Comparison of ENCODE assay signal across 30 cellular contexts in the genomic region with DNA sequence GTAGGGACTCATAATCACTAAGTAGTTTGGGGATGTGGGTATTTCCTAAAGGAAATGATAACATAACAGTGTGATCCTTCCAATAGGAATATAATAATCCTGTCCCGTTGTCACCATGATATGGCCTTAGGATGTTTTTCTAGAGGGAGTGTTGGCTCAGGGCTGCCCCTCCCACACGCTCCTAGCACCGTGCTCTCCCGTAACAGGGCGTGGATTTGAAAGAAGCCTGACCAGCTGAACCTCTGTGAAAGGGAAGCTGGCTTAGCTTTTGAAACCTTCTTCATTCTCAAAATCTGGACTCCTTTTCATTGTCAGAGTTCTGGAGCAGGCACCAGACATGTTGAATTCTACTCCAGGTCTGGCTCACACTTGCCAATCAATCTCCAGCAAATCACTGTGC.
DNase-seq lines count a peak whose midpoint lies in the region; ATAC-seq, FAIRE-seq and TF ChIP-seq lines count a peak whose summit lies in the region.
"Had no signal": no experiment of that assay in that cellular context is flagged by ENCODE, and none has a peak within 500 bp of the region (broad histone marks: within the 10 kb centered on the region; RNA-seq: fewer than 3 reads in every experiment).

No MANE protein-coding gene starts in this region.

- no peak overlapping the region for H3K18ac ChIP-seq in neuronal stem cell (ENCODE audit: low read length)

- no peaks in the 10 kb centered on the region for H4K20me1 ChIP-seq in GM23338 (replicated peaks; ENCODE audit: insufficient read depth)
- H4K20me1 ChIP-seq in keratinocyte (ENCODE audit: control insufficient read depth, extremely low read depth, insufficient read depth, low read length), result no peaks in the 10 kb centered on the region

- no peak overlapping the region for H4K8ac ChIP-seq in neuronal stem cell (ENCODE audit: low read depth, low read length)

- H3K9me3 ChIP-seq in keratinocyte (ENCODE audit: control insufficient read depth, low read depth, low read length) (no peaks in the 10 kb centered on the region), small intestine (ENCODE audit: control insufficient read depth, low read depth) (no peaks in the 10 kb centered on the region), neuronal stem cell (replicated peaks in 1 of 2; ENCODE audit: control insufficient read depth in 2 of 2, insufficient read depth in 1 of 2, low read depth in 1 of 2, low read length in 2 of 2) (no peaks in the 10 kb centered on the region)
- H3K9me3 ChIP-seq: neutrophil, psoas muscle, SJCRH30 had no signal

- no peak overlapping the region for H3K4ac ChIP-seq in neuronal stem cell (ENCODE audit: low read length)

- no peak overlapping the region for H2AK5ac ChIP-seq in neuronal stem cell (ENCODE audit: low read depth, low read length)

- dilution Hi-C loops in keratinocyte (cut with MboI; ENCODE audit: extremely low pct_ligation_motif_present, low sequenced_read_pairs), result no loop called here

- H3K4me1 ChIP-seq in GM23338 (ENCODE audit: insufficient read depth) (peaks cover 18% of the 10 kb centered on the region), keratinocyte (ENCODE audit: control insufficient read depth, extremely low read depth, insufficient read depth, low read length) (peaks cover 22% of the 10 kb centered on the region), small intestine (ENCODE audit: control insufficient read depth in 2 of 2, insufficient read depth in 1 of 2, low read depth in 1 of 2, low read length in 1 of 2) (peaks cover 0 to 2% of the 10 kb centered on the region in 2 donors), neuronal stem cell (ENCODE audit: control insufficient read depth in 2 of 2, insufficient read depth in 1 of 2, low read depth in 1 of 2, low read length in 2 of 2) (no peaks in the 10 kb centered on the region)

- H3K9ac ChIP-seq in keratinocyte (ENCODE audit: control insufficient read depth, extremely low read depth, insufficient read depth, low read length) (no peak overlapping the region), neuronal stem cell (ENCODE audit: low read depth, low read length, poor library complexity) (no peak overlapping the region)

- no peak overlapping the region for H3K27ac Mint-ChIP-seq in GM23338
- no peak overlapping the region for H3K27ac Mint-ChIP-seq in effector memory CD8-positive, alpha-beta T cell
- H3K27ac Mint-ChIP-seq: activated CD8-positive, alpha-beta T cell treated with anti-CD3 and anti-CD28 coated beads for 36 hours; activated naive CD4-positive, alpha-beta T cell treated with anti-CD3 and anti-CD28 coated beads, Interleukin-2, amount 50 U/mL, for 24 hours; activated T-helper 17 cell treated with anti-CD3 and anti-CD28 coated beads, Interleukin-2, amount 50 U/mL, for 72 hours; immature natural killer cell; stimulated activated effector memory CD8-positive, alpha-beta T cell treated with anti-CD3 and anti-CD28 coated beads, Interleukin-12 subunit alpha, Interleukin-12 subunit beta, amount 100 ng/mL, for 72 hours had no signal

- H3K14ac ChIP-seq in neuronal stem cell (ENCODE audit: low read length), result no peak overlapping the region

- H3K27me3 Mint-ChIP-seq in GM23338 (ENCODE audit: insufficient read depth, low read depth, poor library complexity), result peaks cover 9% of the 10 kb centered on the region
- H3K27me3 Mint-ChIP-seq in effector memory CD8-positive, alpha-beta T cell, result peaks cover 4 to 47% of the 10 kb centered on the region in 2 donors

- 26 to 57% (median 32%) methylated on average over 5 of the region's 5 CpGs for WGBS in small intestine, 3 donors
- no CpG with 5 or more reads among the region's 5 CpGs for WGBS in neuronal stem cell (ENCODE audit: extremely low coverage in 2 of 2, insufficient read length in 2 of 2, insufficient replicate concordance in 1 of 2), 2 donors

- H3K27ac ChIP-seq in GM23338 (ENCODE audit: low read depth), result no peak overlapping the region
- H3K27ac ChIP-seq in coronary artery, result peak overlapping the region; percentile 73 to 83
- no peak overlapping the region for H3K27ac ChIP-seq in keratinocyte (ENCODE audit: control insufficient read depth, insufficient read depth, low read length)
- H3K27ac ChIP-seq in small intestine (ENCODE audit: low read depth in 1 of 2, low read length in 1 of 2), result no peak overlapping the region
- H3K27ac ChIP-seq in neuronal stem cell (replicated peaks; ENCODE audit: low read length), result no peak overlapping the region
- H3K27ac ChIP-seq: neutrophil, SJCRH30 had no signal

- no peak overlapping the region for H2BK5ac ChIP-seq in neuronal stem cell (ENCODE audit: low read length)

- ATAC-seq in GM23338 (no peak; the same call in 2 of the 3 replicates), GM19351 (IDR thresholded peaks at IDR 0.05; ENCODE audit: unreplicated experiment) (no peak), HG02870 (IDR thresholded peaks at IDR 0.05; ENCODE audit: unreplicated experiment) (no peak)
- ATAC-seq in effector memory CD8-positive, alpha-beta T cell (replicated peaks), result no peak
- ATAC-seq: activated CD8-positive, alpha-beta T cell treated with anti-CD3 and anti-CD28 coated beads for 36 hours; activated T-helper 17 cell treated with anti-CD3 and anti-CD28 coated beads, Interleukin-2, amount 50 U/mL, for 72 hours; stimulated activated effector memory CD8-positive, alpha-beta T cell treated with anti-CD3 and anti-CD28 coated beads, Interleukin-12 subunit alpha, Interleukin-12 subunit beta, amount 100 ng/mL, for 72 hours had no signal

- H3K36me3 Mint-ChIP-seq in GM23338 (ENCODE audit: low read depth), result no peaks in the 10 kb centered on the region
- H3K36me3 Mint-ChIP-seq in effector memory CD8-positive, alpha-beta T cell (ENCODE audit: insufficient read depth), result no peaks in the 10 kb centered on the region
- H3K36me3 Mint-ChIP-seq: activated naive CD4-positive, alpha-beta T cell treated with anti-CD3 and anti-CD28 coated beads, Interleukin-2, amount 50 U/mL, for 24 hours; IgD-negative memory B cell; immature natural killer cell; stimulated activated effector memory CD8-positive, alpha-beta T cell treated with anti-CD3 and anti-CD28 coated beads, Interleukin-12 subunit alpha, Interleukin-12 subunit beta, amount 100 ng/mL, for 72 hours had no signal

- no peak overlapping the region for H2BK12ac ChIP-seq in neuronal stem cell (ENCODE audit: low read length)

- no peak overlapping the region for H4K91ac ChIP-seq in neuronal stem cell (ENCODE audit: low read depth, low read length, poor library complexity)

- no peaks in the 10 kb centered on the region for H3F3A ChIP-seq in GM23338 (replicated peaks; ENCODE audit: low read depth)

- peaks cover 15% of the 10 kb centered on the region for H3K4me1 Mint-ChIP-seq in GM23338
- no peaks in the 10 kb centered on the region for H3K4me1 Mint-ChIP-seq in effector memory CD8-positive, alpha-beta T cell (ENCODE audit: low read depth in 2 of 2)
- H3K4me1 Mint-ChIP-seq: activated naive CD4-positive, alpha-beta T cell treated with anti-CD3 and anti-CD28 coated beads, Interleukin-2, amount 50 U/mL, for 24 hours; activated T-helper 17 cell treated with anti-CD3 and anti-CD28 coated beads, Interleukin-2, amount 50 U/mL, for 72 hours; IgD-negative memory B cell; immature natural killer cell; stimulated activated effector memory CD8-positive, alpha-beta T cell treated with anti-CD3 and anti-CD28 coated beads, Interleukin-12 subunit alpha, Interleukin-12 subunit beta, amount 100 ng/mL, for 72 hours had no signal

- H3K36me3 ChIP-seq in GM23338 (ENCODE audit: insufficient read depth) (no peaks in the 10 kb centered on the region), keratinocyte (ENCODE audit: control insufficient read depth in 2 of 2, extremely low read depth in 1 of 2, insufficient read depth in 2 of 2, low read length in 2 of 2) (no peaks in the 10 kb centered on the region), small intestine (ENCODE audit: control insufficient read depth in 2 of 2, insufficient read depth in 2 of 2, low read length in 2 of 2) (no peaks in the 10 kb centered on the region), neuronal stem cell (replicated peaks in 1 of 2; ENCODE audit: control insufficient read depth in 2 of 2, insufficient read depth in 2 of 2, low read length in 2 of 2) (no peaks in the 10 kb centered on the region)
- H3K36me3 ChIP-seq: neutrophil, SJCRH30 had no signal

- peak overlapping the region; percentile 80; the same call in 1 of the 2 replicates for H2AFZ ChIP-seq in GM23338
- H2AFZ ChIP-seq in keratinocyte (ENCODE audit: control insufficient read depth, low read length), result peak overlapping the region; percentile 51
- H2AFZ ChIP-seq in neuronal stem cell (ENCODE audit: low read length), result no peak overlapping the region

- no peaks in the 10 kb centered on the region; the same call in 1 of the 2 replicates for H3K9me2 ChIP-seq in GM23338 (ENCODE audit: insufficient read depth)

- H3K4me2 ChIP-seq in GM23338, result no peak overlapping the region
- H3K4me2 ChIP-seq in keratinocyte (ENCODE audit: control insufficient read depth, extremely low read depth, insufficient read depth, low read depth, low read length), result no peak overlapping the region
- no peak overlapping the region for H3K4me2 ChIP-seq in neuronal stem cell (ENCODE audit: insufficient read depth, low read length, poor library complexity, severe bottlenecking)

- H2BK15ac ChIP-seq in neuronal stem cell (ENCODE audit: low read length), result no peak overlapping the region

- H3K79me1 ChIP-seq in neuronal stem cell (ENCODE audit: low read depth, low read length), result no peaks in the 10 kb centered on the region

- no peaks in the 10 kb centered on the region for H3K9me1 ChIP-seq in keratinocyte (ENCODE audit: control insufficient read depth, extremely low read depth, insufficient read depth, low read length)

- H3K9me3 Mint-ChIP-seq in GM23338, result no peaks in the 10 kb centered on the region
- no peaks in the 10 kb centered on the region for H3K9me3 Mint-ChIP-seq in effector memory CD8-positive, alpha-beta T cell
- H3K9me3 Mint-ChIP-seq: activated CD8-positive, alpha-beta T cell treated with anti-CD3 and anti-CD28 coated beads for 36 hours; activated naive CD4-positive, alpha-beta T cell treated with anti-CD3 and anti-CD28 coated beads, Interleukin-2, amount 50 U/mL, for 24 hours; activated T-helper 17 cell treated with anti-CD3 and anti-CD28 coated beads, Interleukin-2, amount 50 U/mL, for 72 hours; stimulated activated effector memory CD8-positive, alpha-beta T cell treated with anti-CD3 and anti-CD28 coated beads, Interleukin-12 subunit alpha, Interleukin-12 subunit beta, amount 100 ng/mL, for 72 hours had no signal

- FAIRE-seq in keratinocyte (lab: Jason Lieb, UNC), result no peak
- no peak for FAIRE-seq in small intestine (lab: Jason Lieb, UNC)
- FAIRE-seq: A204.1, G401.6, urothelium cell line had no signal

- no peak overlapping the region for H2BK120ac ChIP-seq in neuronal stem cell (ENCODE audit: low read depth, low read length)

- TF ChIP-seq CTCF in GM23338 (conservative IDR thresholded peaks at IDR 0.05; ENCODE audit: low read depth in 2 of 2) (no peak), coronary artery (IDR thresholded peaks at IDR 0.05) (no peak), keratinocyte (optimal IDR thresholded peaks at IDR 0.05 in 1 of 3, IDR thresholded peaks at IDR 0.05 in 1 of 3, conservative IDR thresholded peaks at IDR 0.05 in 1 of 3; ENCODE audit: extremely low read depth in 1 of 3, insufficient read depth in 2 of 3, low read length in 3 of 3) (no peak)

- H3K27me3 ChIP-seq in GM23338 (ENCODE audit: insufficient read depth) (no peaks in the 10 kb centered on the region), keratinocyte (ENCODE audit: control insufficient read depth, extremely low read depth, insufficient read depth, low read length) (no peaks in the 10 kb centered on the region), small intestine (ENCODE audit: control insufficient read depth in 2 of 2, insufficient read depth in 2 of 2, low read length in 2 of 2) (no peaks in the 10 kb centered on the region), neuronal stem cell (ENCODE audit: control insufficient read depth in 3 of 3, insufficient read depth in 3 of 3, low read depth in 1 of 3, low read length in 3 of 3) (no peaks in the 10 kb centered on the region)
- H3K27me3 ChIP-seq: neutrophil, SJCRH30 had no signal

- H3K23ac ChIP-seq in neuronal stem cell (ENCODE audit: low read depth, low read length, poor library complexity), result no peak overlapping the region

- no peak overlapping the region for H3K4me3 Mint-ChIP-seq in GM23338
- H3K4me3 Mint-ChIP-seq in effector memory CD8-positive, alpha-beta T cell, result no peak overlapping the region
- H3K4me3 Mint-ChIP-seq: activated CD8-positive, alpha-beta T cell treated with anti-CD3 and anti-CD28 coated beads for 36 hours; activated naive CD4-positive, alpha-beta T cell treated with anti-CD3 and anti-CD28 coated beads, Interleukin-2, amount 50 U/mL, for 24 hours; activated T-helper 17 cell treated with anti-CD3 and anti-CD28 coated beads, Interleukin-2, amount 50 U/mL, for 72 hours; IgD-negative memory B cell; immature natural killer cell; stimulated activated effector memory CD8-positive, alpha-beta T cell treated with anti-CD3 and anti-CD28 coated beads, Interleukin-12 subunit alpha, Interleukin-12 subunit beta, amount 100 ng/mL, for 72 hours had no signal

- DNase-seq in GM23338 (ENCODE audit: low spot score) (no peak), coronary artery (ENCODE audit: low spot score) (no peak), keratinocyte (ENCODE audit: low read depth, low spot score) (no peak), small intestine (peak; percentile 53), neuronal stem cell (ENCODE audit: low spot score) (no peak)
- no peak for DNase-seq in effector memory CD8-positive, alpha-beta T cell
- DNase-seq: activated CD4-positive, alpha-beta T cell treated with anti-CD3 and anti-CD28 coated beads for 1 hour; activated CD8-positive, alpha-beta T cell treated with anti-CD3 and anti-CD28 coated beads for 36 hours; amniotic stem cell; cortex of kidney; DMS79; hypothalamus; immature natural killer cell; NCI-H1694; NCI-H2171; NCI-H510A; psoas muscle; RPMI8226; SJCRH30; SW 1271 had no signal

- no peaks in the 10 kb centered on the region for H3K79me2 ChIP-seq in GM23338 (replicated peaks; ENCODE audit: insufficient read depth)
- no peaks in the 10 kb centered on the region for H3K79me2 ChIP-seq in keratinocyte (ENCODE audit: control insufficient read depth, insufficient read depth, low read length)

- H3K4me3 ChIP-seq in GM23338, result no peak overlapping the region
- no peak overlapping the region for H3K4me3 ChIP-seq in coronary artery
- H3K4me3 ChIP-seq in keratinocyte (ENCODE audit: control insufficient read depth in 2 of 3, extremely low read depth in 1 of 3, insufficient read depth in 2 of 3, low read depth in 1 of 3, low read length in 3 of 3), result no peak overlapping the region
- H3K4me3 ChIP-seq in small intestine (ENCODE audit: low read depth in 1 of 2, low read length in 2 of 2), result no peak overlapping the region
- no peak overlapping the region for H3K4me3 ChIP-seq in neuronal stem cell (ENCODE audit: low read length in 2 of 2)
- H3K4me3 ChIP-seq: psoas muscle, SJCRH30 had no signal

Comparison
In these comparisons a context has a peak if more than half of its experiments do, and no peak if none do; other contexts are left out.
1. H3K27ac ChIP-seq: peak in coronary artery (2 of 2); none in GM23338 (single experiment), keratinocyte (single experiment), small intestine (0 of 2) and neuronal stem cell (single experiment).